In genomic region chr6:56525976-56526375, GRCh38 we compare ENCODE assay signal across 10 cellular contexts.
DNase-seq lines count a peak whose midpoint lies in the region.
"Had no signal": no experiment of that assay in that cellular context is flagged by ENCODE, and none has a peak within 500 bp of the region (broad histone marks: within the 10 kb centered on the region; RNA-seq: fewer than 3 reads in every experiment).

No MANE protein-coding gene starts in this region.

- no peak overlapping the region for H3K4me2 ChIP-seq in neuronal stem cell (ENCODE audit: insufficient read depth, low read length, poor library complexity, severe bottlenecking)

- H2BK12ac ChIP-seq in neuronal stem cell (ENCODE audit: low read length) = no peak overlapping the region

- no peak overlapping the region for H4K8ac ChIP-seq in neuronal stem cell (ENCODE audit: low read depth, low read length)

- peaks cover 54% of the 10 kb centered on the region for H3K4me1 ChIP-seq in ACC112 (ENCODE audit: control insufficient read depth, insufficient read depth, low read length, unreplicated experiment)
- H3K4me1 ChIP-seq in ectodermal cell (ENCODE audit: control insufficient read depth, insufficient read depth, low read length) = peaks cover 8% of the 10 kb centered on the region
- H3K4me1 ChIP-seq in neuronal stem cell (ENCODE audit: control insufficient read depth in 2 of 2, insufficient read depth in 1 of 2, low read depth in 1 of 2, low read length in 2 of 2) = peaks cover 2 to 11% of the 10 kb centered on the region in 2 donors

- H2AK5ac ChIP-seq in neuronal stem cell (ENCODE audit: low read depth, low read length) = no peak overlapping the region

- no peak overlapping the region for H2BK120ac ChIP-seq in neuronal stem cell (ENCODE audit: low read depth, low read length)

- H3K23ac ChIP-seq in neuronal stem cell (ENCODE audit: low read depth, low read length, poor library complexity) = no peak overlapping the region

- H3K9ac ChIP-seq in neuronal stem cell (ENCODE audit: low read depth, low read length, poor library complexity) = no peak overlapping the region

- H3K79me2 ChIP-seq in ACC112 (ENCODE audit: control insufficient read depth, insufficient read depth, low read length, unreplicated experiment) = peaks cover 21% of the 10 kb centered on the region

- peak overlapping the region; percentile 95 for H3K27ac ChIP-seq in ACC112 (ENCODE audit: low read depth, low read length)
- H3K27ac ChIP-seq in ectodermal cell (ENCODE audit: insufficient read depth, low read depth, low read length, poor library complexity, severe bottlenecking) = peak overlapping the region; percentile 58
- peak overlapping the region; percentile 69 for H3K27ac ChIP-seq in neuronal stem cell (replicated peaks; ENCODE audit: low read length)

- H2BK5ac ChIP-seq in neuronal stem cell (ENCODE audit: low read length) = no peak overlapping the region

- H2BK15ac ChIP-seq in neuronal stem cell (ENCODE audit: low read length) = no peak overlapping the region

- H3K27me3 ChIP-seq in ACC112 (ENCODE audit: insufficient read depth, low read length) (no peaks in the 10 kb centered on the region), ectodermal cell (ENCODE audit: control insufficient read depth, insufficient read depth, low read length, poor library complexity, severe bottlenecking) (no peaks in the 10 kb centered on the region), neuronal stem cell (ENCODE audit: control insufficient read depth in 3 of 3, insufficient read depth in 3 of 3, low read depth in 1 of 3, low read length in 3 of 3) (no peaks in the 10 kb centered on the region)

- H3K36me3 ChIP-seq in ACC112 (ENCODE audit: insufficient read depth, low read length) = peaks cover 30% of the 10 kb centered on the region
- peaks cover 9% of the 10 kb centered on the region for H3K36me3 ChIP-seq in ectodermal cell (ENCODE audit: control insufficient read depth, insufficient read depth, low read length)
- peaks cover 0 to 89% of the 10 kb centered on the region in 2 donors for H3K36me3 ChIP-seq in neuronal stem cell (replicated peaks in 1 of 2; ENCODE audit: control insufficient read depth in 2 of 2, insufficient read depth in 2 of 2, low read length in 2 of 2)

- WGBS in ectodermal cell, 2 experiments = 70 to 71% methylated on average over 4 of the region's 4 CpGs
- no CpG with 5 or more reads among the region's 4 CpGs for WGBS in neuronal stem cell (ENCODE audit: extremely low coverage in 2 of 2, insufficient read length in 2 of 2, insufficient replicate concordance in 1 of 2), 2 donors

- H3K4me3 ChIP-seq in ACC112 (ENCODE audit: low read depth, low read length) (peak overlapping the region; percentile 26; the same call in 1 of the 2 replicates), ectodermal cell (ENCODE audit: insufficient read depth, low read depth, low read length) (no peak overlapping the region), neuronal stem cell (ENCODE audit: low read length in 2 of 2) (no peak overlapping the region)

- peak; percentile 49 for DNase-seq in NCI-H345 (lab: John Stamatoyannopoulos, UW)
- peak; percentile 48 for DNase-seq in neuronal stem cell (ENCODE audit: low spot score)
- DNase-seq in NOMO-1 treated with DMSO at 0.1 percent for 48 hours (lab: John Stamatoyannopoulos, UW; ENCODE audit: unreplicated experiment) = no peak
- no peak for DNase-seq in SHP77 (lab: John Stamatoyannopoulos, UW)
- no peak for DNase-seq in occipital lobe (lab: John Stamatoyannopoulos, UW)
- no peak for DNase-seq in midbrain (lab: John Stamatoyannopoulos, UW)
- DNase-seq: activated naive CD8-positive, alpha-beta T cell treated with anti-CD3 and anti-CD28 coated beads for 36 hours; DMS79 had no signal

- H2AFZ ChIP-seq in ACC112 (ENCODE audit: low read length, unreplicated experiment) (no peak overlapping the region), neuronal stem cell (ENCODE audit: low read length) (no peak overlapping the region)

- H4K91ac ChIP-seq in neuronal stem cell (ENCODE audit: low read depth, low read length, poor library complexity) = no peak overlapping the region

- H3K9me3 ChIP-seq in ectodermal cell (ENCODE audit: control insufficient read depth, low read length) (no peaks in the 10 kb centered on the region), neuronal stem cell (replicated peaks in 1 of 2; ENCODE audit: control insufficient read depth in 2 of 2, insufficient read depth in 1 of 2, low read depth in 1 of 2, low read length in 2 of 2) (no peaks in the 10 kb centered on the region)

- peaks cover 2% of the 10 kb centered on the region for H3K79me1 ChIP-seq in neuronal stem cell (ENCODE audit: low read depth, low read length)

- no peak overlapping the region for H3K14ac ChIP-seq in neuronal stem cell (ENCODE audit: low read length)

- no peak overlapping the region for H3K18ac ChIP-seq in neuronal stem cell (ENCODE audit: low read length)

- H3K4ac ChIP-seq in neuronal stem cell (ENCODE audit: low read length) = no peak overlapping the region

Comparison
In these comparisons a context has a peak if more than half of its experiments do, and no peak if none do; other contexts are left out.
1. DNase-seq: peak in NCI-H345 (single experiment) and neuronal stem cell (single experiment); none in NOMO-1 treated with DMSO at 0.1 percent for 48 hours (single experiment), SHP77 (0 of 2), occipital lobe (single experiment) and midbrain (single experiment).
2. Peak in every context shown above with its lines, with median percentiles within 50 percentile points of each other: H3K27ac ChIP-seq.